ENCODE assay signal across 15 cellular contexts in genomic region chr2:149885468-149885867, GRCh38.
A peak's percentile ranks its signal among the peaks of the same experiment; 100 is the strongest.
DNase-seq lines count a peak whose midpoint lies in the region; ATAC-seq and TF ChIP-seq lines count a peak whose summit lies in the region.
"Had no signal": no experiment of that assay in that cellular context is flagged by ENCODE, and none has a peak within 500 bp of the region (broad histone marks: within the 10 kb centered on the region; RNA-seq: fewer than 3 reads in every experiment).

No MANE protein-coding gene starts in this region.

- no peaks in the 10 kb centered on the region for H3K27me3 ChIP-seq in KMS-11 (ENCODE audit: insufficient read depth, low read depth)
- H3K27me3 ChIP-seq in foreskin keratinocyte, result no peaks in the 10 kb centered on the region
- H3K27me3 ChIP-seq: BE2C had no signal

- ATAC-seq in foreskin keratinocyte (peak; percentile 45), HG02623 (IDR thresholded peaks at IDR 0.05; ENCODE audit: unreplicated experiment) (no peak), HG02938 (IDR thresholded peaks at IDR 0.05; ENCODE audit: unreplicated experiment) (no peak)

- H2AFZ ChIP-seq in KMS-11 (ENCODE audit: low read depth), result no peak overlapping the region

- no peaks in the 10 kb centered on the region for H3K79me2 ChIP-seq in KMS-11 (ENCODE audit: insufficient read depth, low read depth)

- H3K36me3 ChIP-seq in KMS-11 (ENCODE audit: insufficient read depth), result no peaks in the 10 kb centered on the region
- H3K36me3 ChIP-seq: BE2C, prostate gland had no signal

- peak; percentile 90 for DNase-seq in COR-L47 (lab: John Stamatoyannopoulos, UW)
- DNase-seq in NCI-H69 (lab: John Stamatoyannopoulos, UW), result peak; percentile 88
- DNase-seq in foreskin keratinocyte, result peak; percentile 44 to 75
- DNase-seq in activated T-cell treated with anti-CD3 and anti-CD28 coated beads, Interleukin-2, amount 50 U/mL, for 1 hour, result no peak
- no peak for DNase-seq in NCI-H1694 (lab: John Stamatoyannopoulos, UW)
- DNase-seq: activated CD4-positive, alpha-beta T cell treated with anti-CD3 and anti-CD28 coated beads for 4 hours; BE2C; OCI-M1; stimulated activated CD4-positive, alpha-beta T cell treated with anti-CD3 and anti-CD28 coated beads, Interleukin-2, amount 100 ng/mL, for 48 hours; stimulated activated naive CD4-positive, alpha-beta T cell; T-helper 1 cell had no signal

- H3K27ac ChIP-seq in KMS-11, result peak overlapping the region; percentile 42
- no peak overlapping the region for H3K27ac ChIP-seq in foreskin keratinocyte
- H3K27ac ChIP-seq: prostate gland had no signal

- no peak overlapping the region for H3K9ac ChIP-seq in KMS-11

- H3K4me2 ChIP-seq in KMS-11, result peak overlapping the region; percentile 65

- no peak overlapping the region for H3K4me3 ChIP-seq in KMS-11 (IDR thresholded peaks at IDR 0.05; ENCODE audit: insufficient read depth, low read depth, low read length)
- H3K4me3 ChIP-seq: prostate gland had no signal

- no peaks in the 10 kb centered on the region for H4K20me1 ChIP-seq in KMS-11 (ENCODE audit: insufficient read depth)

- TF ChIP-seq CTCF in KMS-11 (conservative IDR thresholded peaks at IDR 0.05; ENCODE audit: low read depth, low read length) (no peak), foreskin keratinocyte (conservative IDR thresholded peaks at IDR 0.05) (no peak)

- H3K4me1 ChIP-seq in KMS-11 (ENCODE audit: low read depth, poor library complexity, severe bottlenecking) (peaks cover 52% of the 10 kb centered on the region), foreskin keratinocyte (no peaks in the 10 kb centered on the region)
- H3K4me1 ChIP-seq: BE2C, prostate gland had no signal

Comparison
In these comparisons a context has a peak if more than half of its experiments do, and no peak if none do; other contexts are left out.
1. DNase-seq: peak in COR-L47 (single experiment), NCI-H69 (single experiment) and foreskin keratinocyte (2 of 2); none in activated T-cell treated with anti-CD3 and anti-CD28 coated beads, Interleukin-2, amount 50 U/mL, for 1 hour (single experiment) and NCI-H1694 (single experiment).